In the genomic region with DNA sequence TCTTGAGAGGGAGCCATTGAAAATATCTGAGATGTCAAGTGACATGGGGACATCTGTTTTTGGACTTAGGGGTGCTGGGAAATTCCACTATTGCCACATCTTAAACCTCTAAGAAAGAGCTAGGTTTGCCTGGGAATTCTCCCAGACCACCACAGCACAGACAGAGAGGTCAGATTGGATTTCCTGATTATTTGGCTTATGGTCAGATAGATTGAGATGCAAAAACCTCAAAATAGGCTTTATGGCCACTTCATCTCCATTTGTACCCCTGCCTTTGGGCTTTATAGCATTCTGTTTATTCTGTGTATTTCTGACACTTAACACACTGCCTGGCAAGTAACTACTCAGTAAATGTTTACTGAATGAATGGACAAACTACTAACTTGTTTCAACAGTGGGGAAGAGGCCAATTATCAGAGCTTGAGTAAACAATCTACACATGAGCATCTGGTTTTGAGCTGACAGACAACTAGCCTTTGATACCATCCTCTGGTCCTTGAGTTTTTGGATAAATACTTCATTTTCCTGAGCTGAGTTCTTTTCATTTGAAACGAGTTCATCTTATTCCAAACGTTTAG, we compare ENCODE assay signal across 2 cellular contexts.
A peak's percentile ranks its signal among the peaks of the same experiment; 100 is the strongest.
TF ChIP-seq lines count a peak whose summit lies in the region.

No MANE protein-coding gene starts in this region.

TF ChIP-seq in HepG2, 621 proteins besides CTCF, POLR2A, EP300 and RAD21 (continued from another document and continues in another):
- TF ChIP-seq, protein P1, sequence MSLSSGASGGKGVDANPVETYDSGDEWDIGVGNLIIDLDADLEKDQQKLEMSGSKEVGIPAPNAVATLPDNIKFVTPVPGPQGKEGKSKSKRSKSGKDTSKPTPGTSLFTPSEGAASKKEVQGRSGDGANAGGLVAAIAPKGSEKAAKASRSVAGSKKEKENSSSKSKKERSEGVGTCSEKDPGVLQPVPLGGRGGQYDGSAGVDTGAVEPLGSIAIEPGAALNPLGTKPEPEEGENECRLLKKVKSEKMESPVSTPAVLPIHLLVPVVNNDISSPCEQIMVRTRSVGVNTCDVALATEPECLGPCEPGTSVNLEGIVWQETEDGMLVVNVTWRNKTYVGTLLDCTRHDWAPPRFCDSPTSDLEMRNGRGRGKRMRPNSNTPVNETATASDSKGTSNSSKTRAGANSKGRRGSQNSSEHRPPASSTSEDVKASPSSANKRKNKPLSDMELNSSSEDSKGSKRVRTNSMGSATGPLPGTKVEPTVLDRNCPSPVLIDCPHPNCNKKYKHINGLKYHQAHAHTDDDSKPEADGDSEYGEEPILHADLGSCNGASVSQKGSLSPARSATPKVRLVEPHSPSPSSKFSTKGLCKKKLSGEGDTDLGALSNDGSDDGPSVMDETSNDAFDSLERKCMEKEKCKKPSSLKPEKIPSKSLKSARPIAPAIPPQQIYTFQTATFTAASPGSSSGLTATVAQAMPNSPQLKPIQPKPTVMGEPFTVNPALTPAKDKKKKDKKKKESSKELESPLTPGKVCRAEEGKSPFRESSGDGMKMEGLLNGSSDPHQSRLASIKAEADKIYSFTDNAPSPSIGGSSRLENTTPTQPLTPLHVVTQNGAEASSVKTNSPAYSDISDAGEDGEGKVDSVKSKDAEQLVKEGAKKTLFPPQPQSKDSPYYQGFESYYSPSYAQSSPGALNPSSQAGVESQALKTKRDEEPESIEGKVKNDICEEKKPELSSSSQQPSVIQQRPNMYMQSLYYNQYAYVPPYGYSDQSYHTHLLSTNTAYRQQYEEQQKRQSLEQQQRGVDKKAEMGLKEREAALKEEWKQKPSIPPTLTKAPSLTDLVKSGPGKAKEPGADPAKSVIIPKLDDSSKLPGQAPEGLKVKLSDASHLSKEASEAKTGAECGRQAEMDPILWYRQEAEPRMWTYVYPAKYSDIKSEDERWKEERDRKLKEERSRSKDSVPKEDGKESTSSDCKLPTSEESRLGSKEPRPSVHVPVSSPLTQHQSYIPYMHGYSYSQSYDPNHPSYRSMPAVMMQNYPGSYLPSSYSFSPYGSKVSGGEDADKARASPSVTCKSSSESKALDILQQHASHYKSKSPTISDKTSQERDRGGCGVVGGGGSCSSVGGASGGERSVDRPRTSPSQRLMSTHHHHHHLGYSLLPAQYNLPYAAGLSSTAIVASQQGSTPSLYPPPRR (CRISPR knock-in tag; IDR thresholded peaks at IDR 0.05; ENCODE audit: borderline replicate concordance), result peak; percentile 60; the same call in 1 of the 2 replicates
- no peak for TF ChIP-seq ZNF530 (CRISPR knock-in tag; IDR thresholded peaks at IDR 0.05; ENCODE audit: low read depth)
- no peak for TF ChIP-seq NAIF1 (CRISPR knock-in tag; IDR thresholded peaks at IDR 0.05; ENCODE audit: borderline replicate concordance)
- TF ChIP-seq HHEX (CRISPR knock-in tag; IDR thresholded peaks at IDR 0.05), result peak; percentile 86
- peak; percentile 44; the same call in 1 of the 2 replicates for TF ChIP-seq FOXA3 (CRISPR knock-in tag; IDR thresholded peaks at IDR 0.05)
- TF ChIP-seq TBX3 (IDR thresholded peaks at IDR 0.05; ENCODE audit: borderline replicate concordance), result peak; percentile 74; the same call in 1 of the 2 replicates
- peak; percentile 45; the same call in 1 of the 2 replicates for TF ChIP-seq MBD4 (IDR thresholded peaks at IDR 0.05; ENCODE audit: borderline replicate concordance, low read length)
- TF ChIP-seq, protein P2, sequence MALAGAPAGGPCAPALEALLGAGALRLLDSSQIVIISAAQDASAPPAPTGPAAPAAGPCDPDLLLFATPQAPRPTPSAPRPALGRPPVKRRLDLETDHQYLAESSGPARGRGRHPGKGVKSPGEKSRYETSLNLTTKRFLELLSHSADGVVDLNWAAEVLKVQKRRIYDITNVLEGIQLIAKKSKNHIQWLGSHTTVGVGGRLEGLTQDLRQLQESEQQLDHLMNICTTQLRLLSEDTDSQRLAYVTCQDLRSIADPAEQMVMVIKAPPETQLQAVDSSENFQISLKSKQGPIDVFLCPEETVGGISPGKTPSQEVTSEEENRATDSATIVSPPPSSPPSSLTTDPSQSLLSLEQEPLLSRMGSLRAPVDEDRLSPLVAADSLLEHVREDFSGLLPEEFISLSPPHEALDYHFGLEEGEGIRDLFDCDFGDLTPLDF (CRISPR knock-in tag; IDR thresholded peaks at IDR 0.05), result no peak
- no peak for TF ChIP-seq RBM39 (IDR thresholded peaks at IDR 0.05; ENCODE audit: low read depth, low read length, poor library complexity, severe bottlenecking)
- TF ChIP-seq, protein P3, sequence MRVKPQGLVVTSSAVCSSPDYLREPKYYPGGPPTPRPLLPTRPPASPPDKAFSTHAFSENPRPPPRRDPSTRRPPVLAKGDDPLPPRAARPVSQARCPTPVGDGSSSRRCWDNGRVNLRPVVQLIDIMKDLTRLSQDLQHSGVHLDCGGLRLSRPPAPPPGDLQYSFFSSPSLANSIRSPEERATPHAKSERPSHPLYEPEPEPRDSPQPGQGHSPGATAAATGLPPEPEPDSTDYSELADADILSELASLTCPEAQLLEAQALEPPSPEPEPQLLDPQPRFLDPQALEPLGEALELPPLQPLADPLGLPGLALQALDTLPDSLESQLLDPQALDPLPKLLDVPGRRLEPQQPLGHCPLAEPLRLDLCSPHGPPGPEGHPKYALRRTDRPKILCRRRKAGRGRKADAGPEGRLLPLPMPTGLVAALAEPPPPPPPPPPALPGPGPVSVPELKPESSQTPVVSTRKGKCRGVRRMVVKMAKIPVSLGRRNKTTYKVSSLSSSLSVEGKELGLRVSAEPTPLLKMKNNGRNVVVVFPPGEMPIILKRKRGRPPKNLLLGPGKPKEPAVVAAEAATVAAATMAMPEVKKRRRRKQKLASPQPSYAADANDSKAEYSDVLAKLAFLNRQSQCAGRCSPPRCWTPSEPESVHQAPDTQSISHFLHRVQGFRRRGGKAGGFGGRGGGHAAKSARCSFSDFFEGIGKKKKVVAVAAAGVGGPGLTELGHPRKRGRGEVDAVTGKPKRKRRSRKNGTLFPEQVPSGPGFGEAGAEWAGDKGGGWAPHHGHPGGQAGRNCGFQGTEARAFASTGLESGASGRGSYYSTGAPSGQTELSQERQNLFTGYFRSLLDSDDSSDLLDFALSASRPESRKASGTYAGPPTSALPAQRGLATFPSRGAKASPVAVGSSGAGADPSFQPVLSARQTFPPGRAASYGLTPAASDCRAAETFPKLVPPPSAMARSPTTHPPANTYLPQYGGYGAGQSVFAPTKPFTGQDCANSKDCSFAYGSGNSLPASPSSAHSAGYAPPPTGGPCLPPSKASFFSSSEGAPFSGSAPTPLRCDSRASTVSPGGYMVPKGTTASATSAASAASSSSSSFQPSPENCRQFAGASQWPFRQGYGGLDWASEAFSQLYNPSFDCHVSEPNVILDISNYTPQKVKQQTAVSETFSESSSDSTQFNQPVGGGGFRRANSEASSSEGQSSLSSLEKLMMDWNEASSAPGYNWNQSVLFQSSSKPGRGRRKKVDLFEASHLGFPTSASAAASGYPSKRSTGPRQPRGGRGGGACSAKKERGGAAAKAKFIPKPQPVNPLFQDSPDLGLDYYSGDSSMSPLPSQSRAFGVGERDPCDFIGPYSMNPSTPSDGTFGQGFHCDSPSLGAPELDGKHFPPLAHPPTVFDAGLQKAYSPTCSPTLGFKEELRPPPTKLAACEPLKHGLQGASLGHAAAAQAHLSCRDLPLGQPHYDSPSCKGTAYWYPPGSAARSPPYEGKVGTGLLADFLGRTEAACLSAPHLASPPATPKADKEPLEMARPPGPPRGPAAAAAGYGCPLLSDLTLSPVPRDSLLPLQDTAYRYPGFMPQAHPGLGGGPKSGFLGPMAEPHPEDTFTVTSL (CRISPR knock-in tag; IDR thresholded peaks at IDR 0.05; ENCODE audit: borderline replicate concordance), result peak; percentile 43; the same call in 1 of the 2 replicates
- TF ChIP-seq SSRP1 (CRISPR knock-in tag; IDR thresholded peaks at IDR 0.05), result no peak
- TF ChIP-seq MIXL1 (CRISPR knock-in tag; IDR thresholded peaks at IDR 0.05), result peak; percentile 61; the same call in 1 of the 2 replicates
- no peak for TF ChIP-seq ZNF224 (CRISPR knock-in tag; IDR thresholded peaks at IDR 0.05)
- no peak for TF ChIP-seq ZNF17 (CRISPR knock-in tag; IDR thresholded peaks at IDR 0.05)
- TF ChIP-seq BHLHE40 (IDR thresholded peaks at IDR 0.05; ENCODE audit: low read length), result peak; percentile 46

TF ChIP-seq in SK-N-SH treated with all-trans-retinoic acid at 6 μM for 48 hours, 23 proteins besides CTCF, POLR2A, EP300 and RAD21 (continued from another document):
- no peak for TF ChIP-seq PPARA (CRISPR knock-in tag; IDR thresholded peaks at IDR 0.05; ENCODE audit: borderline replicate concordance)
- no peak for TF ChIP-seq TOX (CRISPR knock-in tag; IDR thresholded peaks at IDR 0.05; ENCODE audit: borderline replicate concordance)
- TF ChIP-seq TCF4 (CRISPR knock-in tag; IDR thresholded peaks at IDR 0.05; ENCODE audit: borderline replicate concordance), result no peak
- TF ChIP-seq GLIS3 (CRISPR knock-in tag; IDR thresholded peaks at IDR 0.05), result no peak
- TF ChIP-seq, protein P4, sequence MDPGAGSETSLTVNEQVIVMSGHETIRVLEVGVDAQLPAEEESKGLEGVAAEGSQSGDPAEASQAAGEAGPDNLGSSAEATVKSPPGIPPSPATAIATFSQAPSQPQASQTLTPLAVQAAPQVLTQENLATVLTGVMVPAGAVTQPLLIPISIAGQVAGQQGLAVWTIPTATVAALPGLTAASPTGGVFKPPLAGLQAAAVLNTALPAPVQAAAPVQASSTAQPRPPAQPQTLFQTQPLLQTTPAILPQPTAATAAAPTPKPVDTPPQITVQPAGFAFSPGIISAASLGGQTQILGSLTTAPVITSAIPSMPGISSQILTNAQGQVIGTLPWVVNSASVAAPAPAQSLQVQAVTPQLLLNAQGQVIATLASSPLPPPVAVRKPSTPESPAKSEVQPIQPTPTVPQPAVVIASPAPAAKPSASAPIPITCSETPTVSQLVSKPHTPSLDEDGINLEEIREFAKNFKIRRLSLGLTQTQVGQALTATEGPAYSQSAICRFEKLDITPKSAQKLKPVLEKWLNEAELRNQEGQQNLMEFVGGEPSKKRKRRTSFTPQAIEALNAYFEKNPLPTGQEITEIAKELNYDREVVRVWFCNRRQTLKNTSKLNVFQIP (CRISPR knock-in tag; IDR thresholded peaks at IDR 0.05; ENCODE audit: borderline replicate concordance, low read depth), result no peak
